ENCODE assay signal across 1 cellular context in the genomic region with DNA sequence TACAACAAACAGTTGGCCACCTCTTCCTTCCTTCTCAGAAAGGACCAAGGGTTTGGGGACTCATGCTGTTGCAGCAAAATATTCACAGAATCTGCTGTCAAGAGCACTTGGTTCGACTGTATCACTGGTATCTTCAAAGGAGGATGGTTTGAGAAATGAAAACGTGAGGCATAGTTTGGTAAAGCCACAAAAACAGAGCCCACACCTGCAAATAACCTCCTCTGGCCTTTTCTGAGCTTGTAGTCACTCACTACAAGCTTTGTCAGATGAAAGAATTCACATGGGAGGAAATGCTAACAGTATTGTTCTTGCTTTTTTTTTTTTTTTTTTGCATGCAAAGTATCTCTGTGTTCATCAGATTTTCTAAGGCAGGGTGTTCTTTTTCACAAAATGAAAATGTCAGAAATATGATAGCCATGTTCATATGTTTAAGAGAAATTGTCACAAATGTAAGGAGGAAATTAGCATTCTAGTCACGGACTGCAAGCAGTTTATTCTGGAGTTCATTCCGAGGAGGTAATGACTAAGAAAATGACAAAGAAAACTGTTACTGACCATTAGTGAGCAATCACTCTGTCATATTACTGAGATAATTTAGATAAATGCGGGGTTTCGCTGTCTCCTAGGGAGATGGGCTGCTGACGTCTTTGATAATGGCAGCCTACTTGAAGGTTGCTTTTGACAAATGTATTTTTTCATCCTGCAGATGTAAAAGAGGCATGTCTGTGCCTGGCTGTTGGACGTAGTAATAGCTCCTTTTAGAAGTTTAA.
TF ChIP-seq lines count a peak whose summit lies in the region.

No MANE protein-coding gene starts in this region.

TF ChIP-seq in GM23338, 12 proteins besides CTCF, POLR2A, EP300 and RAD21 (continued from another document):
- TF ChIP-seq EZH2phosphoT487 (IDR thresholded peaks at IDR 0.05; ENCODE audit: unreplicated experiment) (no peak), ZNF331 (CRISPR knock-in tag; IDR thresholded peaks at IDR 0.05; ENCODE audit: low read depth) (no peak), CREB1 (CRISPR knock-in tag; IDR thresholded peaks at IDR 0.05; ENCODE audit: low read depth) (no peak), JUNB (IDR thresholded peaks at IDR 0.05; ENCODE audit: unreplicated experiment) (no peak)
- TF ChIP-seq, protein P1, sequence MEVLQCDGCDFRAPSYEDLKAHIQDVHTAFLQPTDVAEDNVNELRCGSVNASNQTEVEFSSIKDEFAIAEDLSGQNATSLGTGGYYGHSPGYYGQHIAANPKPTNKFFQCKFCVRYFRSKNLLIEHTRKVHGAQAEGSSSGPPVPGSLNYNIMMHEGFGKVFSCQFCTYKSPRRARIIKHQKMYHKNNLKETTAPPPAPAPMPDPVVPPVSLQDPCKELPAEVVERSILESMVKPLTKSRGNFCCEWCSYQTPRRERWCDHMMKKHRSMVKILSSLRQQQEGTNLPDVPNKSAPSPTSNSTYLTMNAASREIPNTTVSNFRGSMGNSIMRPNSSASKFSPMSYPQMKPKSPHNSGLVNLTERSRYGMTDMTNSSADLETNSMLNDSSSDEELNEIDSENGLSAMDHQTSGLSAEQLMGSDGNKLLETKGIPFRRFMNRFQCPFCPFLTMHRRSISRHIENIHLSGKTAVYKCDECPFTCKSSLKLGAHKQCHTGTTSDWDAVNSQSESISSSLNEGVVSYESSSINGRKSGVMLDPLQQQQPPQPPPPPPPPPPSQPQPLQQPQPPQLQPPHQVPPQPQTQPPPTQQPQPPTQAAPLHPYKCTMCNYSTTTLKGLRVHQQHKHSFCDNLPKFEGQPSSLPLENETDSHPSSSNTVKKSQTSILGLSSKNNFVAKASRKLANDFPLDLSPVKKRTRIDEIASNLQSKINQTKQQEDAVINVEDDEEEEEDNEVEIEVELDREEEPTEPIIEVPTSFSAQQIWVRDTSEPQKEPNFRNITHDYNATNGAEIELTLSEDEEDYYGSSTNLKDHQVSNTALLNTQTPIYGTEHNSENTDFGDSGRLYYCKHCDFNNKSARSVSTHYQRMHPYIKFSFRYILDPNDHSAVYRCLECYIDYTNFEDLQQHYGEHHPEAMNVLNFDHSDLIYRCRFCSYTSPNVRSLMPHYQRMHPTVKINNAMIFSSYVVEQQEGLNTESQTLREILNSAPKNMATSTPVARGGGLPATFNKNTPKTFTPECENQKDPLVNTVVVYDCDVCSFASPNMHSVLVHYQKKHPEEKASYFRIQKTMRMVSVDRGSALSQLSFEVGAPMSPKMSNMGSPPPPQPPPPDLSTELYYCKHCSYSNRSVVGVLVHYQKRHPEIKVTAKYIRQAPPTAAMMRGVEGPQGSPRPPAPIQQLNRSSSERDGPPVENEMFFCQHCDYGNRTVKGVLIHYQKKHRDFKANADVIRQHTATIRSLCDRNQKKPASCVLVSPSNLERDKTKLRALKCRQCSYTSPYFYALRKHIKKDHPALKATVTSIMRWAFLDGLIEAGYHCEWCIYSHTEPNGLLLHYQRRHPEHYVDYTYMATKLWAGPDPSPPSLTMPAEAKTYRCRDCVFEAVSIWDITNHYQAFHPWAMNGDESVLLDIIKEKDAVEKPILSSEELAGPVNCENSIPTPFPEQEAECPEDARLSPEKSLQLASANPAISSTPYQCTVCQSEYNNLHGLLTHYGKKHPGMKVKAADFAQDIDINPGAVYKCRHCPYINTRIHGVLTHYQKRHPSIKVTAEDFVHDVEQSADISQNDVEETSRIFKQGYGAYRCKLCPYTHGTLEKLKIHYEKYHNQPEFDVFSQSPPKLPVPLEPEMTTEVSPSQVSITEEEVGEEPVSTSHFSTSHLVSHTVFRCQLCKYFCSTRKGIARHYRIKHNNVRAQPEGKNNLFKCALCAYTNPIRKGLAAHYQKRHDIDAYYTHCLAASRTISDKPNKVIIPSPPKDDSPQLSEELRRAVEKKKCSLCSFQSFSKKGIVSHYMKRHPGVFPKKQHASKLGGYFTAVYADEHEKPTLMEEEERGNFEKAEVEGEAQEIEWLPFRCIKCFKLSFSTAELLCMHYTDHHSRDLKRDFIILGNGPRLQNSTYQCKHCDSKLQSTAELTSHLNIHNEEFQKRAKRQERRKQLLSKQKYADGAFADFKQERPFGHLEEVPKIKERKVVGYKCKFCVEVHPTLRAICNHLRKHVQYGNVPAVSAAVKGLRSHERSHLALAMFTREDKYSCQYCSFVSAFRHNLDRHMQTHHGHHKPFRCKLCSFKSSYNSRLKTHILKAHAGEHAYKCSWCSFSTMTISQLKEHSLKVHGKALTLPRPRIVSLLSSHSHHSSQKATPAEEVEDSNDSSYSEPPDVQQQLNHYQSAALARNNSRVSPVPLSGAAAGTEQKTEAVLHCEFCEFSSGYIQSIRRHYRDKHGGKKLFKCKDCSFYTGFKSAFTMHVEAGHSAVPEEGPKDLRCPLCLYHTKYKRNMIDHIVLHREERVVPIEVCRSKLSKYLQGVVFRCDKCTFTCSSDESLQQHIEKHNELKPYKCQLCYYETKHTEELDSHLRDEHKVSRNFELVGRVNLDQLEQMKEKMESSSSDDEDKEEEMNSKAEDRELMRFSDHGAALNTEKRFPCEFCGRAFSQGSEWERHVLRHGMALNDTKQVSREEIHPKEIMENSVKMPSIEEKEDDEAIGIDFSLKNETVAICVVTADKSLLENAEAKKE (CRISPR knock-in tag; IDR thresholded peaks at IDR 0.05) = no peak
